In the genomic region with DNA sequence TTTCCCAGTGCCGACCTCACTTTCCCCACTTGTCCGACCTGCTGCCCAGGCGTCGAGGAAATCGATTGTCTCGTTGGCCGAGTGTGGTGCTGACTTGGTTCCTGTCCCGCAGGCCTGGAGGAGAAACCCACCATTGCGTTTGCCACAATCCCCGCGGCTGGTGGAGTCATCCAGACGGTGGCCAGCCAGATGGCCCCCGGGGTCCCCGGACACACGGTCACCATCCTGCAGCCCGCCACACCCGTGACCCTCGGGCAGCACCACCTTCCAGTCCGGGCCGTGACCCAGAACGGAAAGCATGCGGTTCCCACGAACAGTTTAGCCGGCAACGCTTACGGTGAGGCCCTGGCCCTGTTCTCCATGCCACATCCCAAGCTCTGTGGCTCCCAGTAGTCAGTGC, we compare ENCODE assay signal across 34 cellular contexts.
"Had no signal": no experiment of that assay in that cellular context is flagged by ENCODE, and none has a peak within 500 bp of the region (broad histone marks: within the 10 kb centered on the region; RNA-seq: fewer than 3 reads in every experiment).

No MANE protein-coding gene starts in this region.

- H3K4me3 ChIP-seq: ascending aorta, breast epithelium, cardiac muscle cell, esophagus muscularis mucosa, gastrocnemius medialis, heart left ventricle had no signal

- H3K4me1 ChIP-seq: ascending aorta, breast epithelium, gastrocnemius medialis, heart left ventricle had no signal

- ATAC-seq: activated CD4-positive, alpha-beta T cell treated with anti-CD3 and anti-CD28 coated beads for 36 hours; activated CD8-positive, alpha-beta memory T cell treated with anti-CD3 and anti-CD28 coated beads, Interleukin-2, amount 10 ng/mL, durations not matched to agents 7 days and 5 days; activated CD8-positive, alpha-beta T cell treated with anti-CD3 and anti-CD28 coated beads, Interleukin-2, amount 10 ng/mL, durations not matched to agents 7 days and 5 days; activated naive CD4-positive, alpha-beta T cell treated with anti-CD3 and anti-CD28 coated beads, Interleukin-2, amount 50 U/mL, for 72 hours; effector memory CD8-positive, alpha-beta T cell; foreskin keratinocyte; gastrocnemius medialis; heart left ventricle had no signal

- H3K27ac ChIP-seq: ascending aorta, breast epithelium, cardiac muscle cell, esophagus muscularis mucosa, foreskin keratinocyte, gastrocnemius medialis, heart left ventricle had no signal

- H3K27me3 ChIP-seq: ascending aorta, breast epithelium, cardiac muscle cell, esophagus muscularis mucosa, foreskin keratinocyte, gastrocnemius medialis, heart left ventricle had no signal

- H3K36me3 Mint-ChIP-seq: activated naive CD4-positive, alpha-beta T cell treated with anti-CD3 and anti-CD28 coated beads, Interleukin-2, amount 50 U/mL, for 72 hours had no signal

- H3K4me3 Mint-ChIP-seq: activated CD4-positive, alpha-beta memory T cell treated with anti-CD3 and anti-CD28 coated beads for 36 hours; activated CD4-positive, alpha-beta T cell treated with anti-CD3 and anti-CD28 coated beads for 36 hours; activated CD4-positive, alpha-beta T cell treated with anti-CD3 and anti-CD28 coated beads, Interleukin-2, amount 10 ng/mL, durations not matched to agents 24 days and 14 days; activated CD8-positive, alpha-beta memory T cell treated with anti-CD3 and anti-CD28 coated beads, Interleukin-2, amount 10 ng/mL, durations not matched to agents 7 days and 5 days; activated CD8-positive, alpha-beta T cell treated with anti-CD3 and anti-CD28 coated beads, Interleukin-2, amount 10 ng/mL, durations not matched to agents 7 days and 5 days; activated naive CD4-positive, alpha-beta T cell treated with anti-CD3 and anti-CD28 coated beads, Interleukin-2, amount 10 ng/mL, durations not matched to agents 7 days and 5 days; activated naive CD8-positive, alpha-beta T cell treated with anti-CD3 and anti-CD28 coated beads, Interleukin-2, amount 10 ng/mL, durations not matched to agents 7 days and 5 days; activated T-cell treated with anti-CD3 and anti-CD28 coated beads, Interleukin-2, amount 50 U/mL, for 24 hours; activated T-cell treated with anti-CD3 and anti-CD28 coated beads, Interleukin-2, amount 50 U/mL, for 72 hours; brain; effector memory CD8-positive, alpha-beta T cell had no signal

- H3K9me3 Mint-ChIP-seq: activated CD4-positive, alpha-beta memory T cell treated with anti-CD3 and anti-CD28 coated beads for 36 hours; activated CD4-positive, alpha-beta T cell treated with anti-CD3 and anti-CD28 coated beads, Interleukin-2, amount 10 ng/mL, durations not matched to agents 24 days and 14 days; activated naive CD4-positive, alpha-beta T cell treated with anti-CD3 and anti-CD28 coated beads, Interleukin-2, amount 10 ng/mL, durations not matched to agents 7 days and 5 days; activated naive CD4-positive, alpha-beta T cell treated with anti-CD3 and anti-CD28 coated beads, Interleukin-2, amount 50 U/mL, for 72 hours; activated naive CD8-positive, alpha-beta T cell treated with anti-CD3 and anti-CD28 coated beads, Interleukin-2, amount 10 ng/mL, durations not matched to agents 7 days and 5 days; activated T-cell treated with anti-CD3 and anti-CD28 coated beads, Interleukin-2, amount 50 U/mL, for 24 hours; activated T-cell treated with anti-CD3 and anti-CD28 coated beads, Interleukin-2, amount 50 U/mL, for 72 hours; brain; effector memory CD8-positive, alpha-beta T cell had no signal

- H3K27ac Mint-ChIP-seq: activated CD4-positive, alpha-beta memory T cell treated with anti-CD3 and anti-CD28 coated beads for 36 hours; activated CD4-positive, alpha-beta T cell treated with anti-CD3 and anti-CD28 coated beads for 36 hours; activated CD4-positive, alpha-beta T cell treated with anti-CD3 and anti-CD28 coated beads, Interleukin-2, amount 10 ng/mL, durations not matched to agents 24 days and 14 days; activated CD8-positive, alpha-beta memory T cell treated with anti-CD3 and anti-CD28 coated beads, Interleukin-2, amount 10 ng/mL, durations not matched to agents 7 days and 5 days; activated CD8-positive, alpha-beta T cell treated with anti-CD3 and anti-CD28 coated beads, Interleukin-2, amount 10 ng/mL, durations not matched to agents 7 days and 5 days; activated naive CD4-positive, alpha-beta T cell treated with anti-CD3 and anti-CD28 coated beads, Interleukin-2, amount 10 ng/mL, durations not matched to agents 7 days and 5 days; activated naive CD8-positive, alpha-beta T cell treated with anti-CD3 and anti-CD28 coated beads, Interleukin-2, amount 10 ng/mL, durations not matched to agents 7 days and 5 days; activated T-cell treated with anti-CD3 and anti-CD28 coated beads, Interleukin-2, amount 50 U/mL, for 24 hours; activated T-cell treated with anti-CD3 and anti-CD28 coated beads, Interleukin-2, amount 50 U/mL, for 72 hours; brain; effector memory CD8-positive, alpha-beta T cell had no signal

- H3K4me1 Mint-ChIP-seq: activated CD4-positive, alpha-beta T cell treated with anti-CD3 and anti-CD28 coated beads for 36 hours; activated CD4-positive, alpha-beta T cell treated with anti-CD3 and anti-CD28 coated beads, Interleukin-2, amount 10 ng/mL, durations not matched to agents 24 days and 14 days; activated CD8-positive, alpha-beta memory T cell treated with anti-CD3 and anti-CD28 coated beads, Interleukin-2, amount 10 ng/mL, durations not matched to agents 7 days and 5 days; activated naive CD4-positive, alpha-beta T cell treated with anti-CD3 and anti-CD28 coated beads, Interleukin-2, amount 10 ng/mL, durations not matched to agents 7 days and 5 days; activated naive CD8-positive, alpha-beta T cell treated with anti-CD3 and anti-CD28 coated beads, Interleukin-2, amount 10 ng/mL, durations not matched to agents 7 days and 5 days; brain had no signal

- DNase-seq: activated CD4-positive, alpha-beta memory T cell treated with anti-CD3 and anti-CD28 coated beads for 36 hours; activated CD4-positive, alpha-beta T cell treated with anti-CD3 and anti-CD28 coated beads for 36 hours; activated CD4-positive, alpha-beta T cell treated with anti-CD3 and anti-CD28 coated beads, Interleukin-2, amount 10 ng/mL, durations not matched to agents 24 days and 14 days; activated CD4-positive, CD25-positive, alpha-beta regulatory T cell; activated CD4-positive, CD25-positive, alpha-beta regulatory T cell treated with anti-CD3 and anti-CD28 coated beads, Interleukin-2, amount 50 U/mL, for 72 hours; activated CD8-positive, alpha-beta memory T cell treated with anti-CD3 and anti-CD28 coated beads, Interleukin-2, amount 10 ng/mL, durations not matched to agents 7 days and 5 days; activated CD8-positive, alpha-beta memory T cell treated with anti-CD3 and anti-CD28 coated beads, Interleukin-2, amount 50 U/mL, for 48 hours; activated CD8-positive, alpha-beta T cell treated with anti-CD3 and anti-CD28 coated beads, Interleukin-2, amount 10 ng/mL, durations not matched to agents 7 days and 5 days; activated gamma-delta T cell; activated naive CD4-positive, alpha-beta T cell; activated naive CD4-positive, alpha-beta T cell treated with anti-CD3 and anti-CD28 coated beads, Interleukin-2, amount 10 ng/mL, durations not matched to agents 7 days and 5 days; activated naive CD8-positive, alpha-beta T cell treated with anti-CD3 and anti-CD28 coated beads, Interleukin-2, amount 10 ng/mL, durations not matched to agents 7 days and 5 days; activated T-cell treated with anti-CD3 and anti-CD28 coated beads for 4 hours; activated T-cell treated with anti-CD3 and anti-CD28 coated beads, Interleukin-2, amount 50 U/mL, for 24 hours; activated T-cell treated with anti-CD3 and anti-CD28 coated beads, Interleukin-2, amount 50 U/mL, for 72 hours; central memory CD4-positive, alpha-beta T cell; cerebellar nuclear complex; cortex of kidney; dermis blood vessel endothelial cell; effector CD4-positive, alpha-beta T cell; effector memory CD8-positive, alpha-beta T cell; erythroblast; foreskin keratinocyte; gastrocnemius medialis; glutamatergic neuron; heart left ventricle; T-helper 1 cell; T-helper 2 cell had no signal

- H3K27me3 Mint-ChIP-seq: activated CD4-positive, alpha-beta memory T cell treated with anti-CD3 and anti-CD28 coated beads for 36 hours; activated CD4-positive, alpha-beta T cell treated with anti-CD3 and anti-CD28 coated beads for 36 hours; activated CD4-positive, alpha-beta T cell treated with anti-CD3 and anti-CD28 coated beads, Interleukin-2, amount 10 ng/mL, durations not matched to agents 24 days and 14 days; activated CD8-positive, alpha-beta memory T cell treated with anti-CD3 and anti-CD28 coated beads, Interleukin-2, amount 10 ng/mL, durations not matched to agents 7 days and 5 days; activated naive CD4-positive, alpha-beta T cell treated with anti-CD3 and anti-CD28 coated beads, Interleukin-2, amount 10 ng/mL, durations not matched to agents 7 days and 5 days; activated naive CD8-positive, alpha-beta T cell treated with anti-CD3 and anti-CD28 coated beads, Interleukin-2, amount 10 ng/mL, durations not matched to agents 7 days and 5 days; activated T-cell treated with anti-CD3 and anti-CD28 coated beads, Interleukin-2, amount 50 U/mL, for 24 hours; brain; effector memory CD8-positive, alpha-beta T cell had no signal

- H3K9me3 ChIP-seq: ascending aorta, breast epithelium, esophagus muscularis mucosa, gastrocnemius medialis, heart left ventricle had no signal
